In genomic region chr4:106671711-106672110, GRCh38 we compare ENCODE assay signal across 14 cellular contexts.
"Had no signal": no experiment of that assay in that cellular context is flagged by ENCODE, and none has a peak within 500 bp of the region (broad histone marks: within the 10 kb centered on the region; RNA-seq: fewer than 3 reads in every experiment).

No MANE protein-coding gene starts in this region.

- H3K27me3 ChIP-seq: body of pancreas, gastrocnemius medialis, heart left ventricle, ovary, thyroid gland had no signal

- H3K4me3 ChIP-seq: body of pancreas, gastrocnemius medialis, heart left ventricle, lower lobe of right lung, ovary, thyroid gland had no signal

- H3K4me1 ChIP-seq: body of pancreas, gastrocnemius medialis, heart left ventricle, lower lobe of right lung, thyroid gland had no signal

- H3K36me3 ChIP-seq: gastrocnemius medialis, heart left ventricle, lower lobe of right lung, ovary, thyroid gland had no signal

- H3K9me3 ChIP-seq: body of pancreas, gastrocnemius medialis, ovary, thyroid gland had no signal

- H3K27ac ChIP-seq: body of pancreas, gastrocnemius medialis, heart left ventricle, lower lobe of right lung, ovary, thyroid gland had no signal

- DNase-seq: activated CD4-positive, CD25-positive, alpha-beta regulatory T cell treated with anti-CD3 and anti-CD28 coated beads, Interleukin-2, amount 50 U/mL, for 72 hours; activated naive CD4-positive, alpha-beta T cell treated with anti-CD3 and anti-CD28 coated beads, Interleukin-2, amount 10 ng/mL, durations not matched to agents 7 days and 5 days; body of pancreas; effector CD8-positive, alpha-beta T cell; gastrocnemius medialis; heart left ventricle; left cardiac atrium; lower lobe of right lung; naive thymus-derived CD4-positive, alpha-beta T cell; ovary; thyroid gland had no signal

- ATAC-seq: activated T-helper 17 cell treated with anti-CD3 and anti-CD28 coated beads, Interleukin-2, amount 50 U/mL, for 72 hours; body of pancreas; gastrocnemius medialis; heart left ventricle; left cardiac atrium; lower lobe of right lung; naive thymus-derived CD4-positive, alpha-beta T cell; sciatic nerve; stimulated activated memory B cell treated with anti-CD40 and anti-IgM and Interleukin-4, amounts not matched to agents 10 μg/mL and 1 μg/mL and 100 μg/mL, for 72 hours had no signal
